1 cellular context compared by ENCODE assay signal in genomic region chr3:51748327-51748726, GRCh38.
TF ChIP-seq lines count a peak whose summit lies in the region.

No MANE protein-coding gene starts in this region.

TF ChIP-seq in GM23338, 12 proteins besides CTCF, POLR2A, EP300 and RAD21 (continued from another document):
- TF ChIP-seq, protein P1, sequence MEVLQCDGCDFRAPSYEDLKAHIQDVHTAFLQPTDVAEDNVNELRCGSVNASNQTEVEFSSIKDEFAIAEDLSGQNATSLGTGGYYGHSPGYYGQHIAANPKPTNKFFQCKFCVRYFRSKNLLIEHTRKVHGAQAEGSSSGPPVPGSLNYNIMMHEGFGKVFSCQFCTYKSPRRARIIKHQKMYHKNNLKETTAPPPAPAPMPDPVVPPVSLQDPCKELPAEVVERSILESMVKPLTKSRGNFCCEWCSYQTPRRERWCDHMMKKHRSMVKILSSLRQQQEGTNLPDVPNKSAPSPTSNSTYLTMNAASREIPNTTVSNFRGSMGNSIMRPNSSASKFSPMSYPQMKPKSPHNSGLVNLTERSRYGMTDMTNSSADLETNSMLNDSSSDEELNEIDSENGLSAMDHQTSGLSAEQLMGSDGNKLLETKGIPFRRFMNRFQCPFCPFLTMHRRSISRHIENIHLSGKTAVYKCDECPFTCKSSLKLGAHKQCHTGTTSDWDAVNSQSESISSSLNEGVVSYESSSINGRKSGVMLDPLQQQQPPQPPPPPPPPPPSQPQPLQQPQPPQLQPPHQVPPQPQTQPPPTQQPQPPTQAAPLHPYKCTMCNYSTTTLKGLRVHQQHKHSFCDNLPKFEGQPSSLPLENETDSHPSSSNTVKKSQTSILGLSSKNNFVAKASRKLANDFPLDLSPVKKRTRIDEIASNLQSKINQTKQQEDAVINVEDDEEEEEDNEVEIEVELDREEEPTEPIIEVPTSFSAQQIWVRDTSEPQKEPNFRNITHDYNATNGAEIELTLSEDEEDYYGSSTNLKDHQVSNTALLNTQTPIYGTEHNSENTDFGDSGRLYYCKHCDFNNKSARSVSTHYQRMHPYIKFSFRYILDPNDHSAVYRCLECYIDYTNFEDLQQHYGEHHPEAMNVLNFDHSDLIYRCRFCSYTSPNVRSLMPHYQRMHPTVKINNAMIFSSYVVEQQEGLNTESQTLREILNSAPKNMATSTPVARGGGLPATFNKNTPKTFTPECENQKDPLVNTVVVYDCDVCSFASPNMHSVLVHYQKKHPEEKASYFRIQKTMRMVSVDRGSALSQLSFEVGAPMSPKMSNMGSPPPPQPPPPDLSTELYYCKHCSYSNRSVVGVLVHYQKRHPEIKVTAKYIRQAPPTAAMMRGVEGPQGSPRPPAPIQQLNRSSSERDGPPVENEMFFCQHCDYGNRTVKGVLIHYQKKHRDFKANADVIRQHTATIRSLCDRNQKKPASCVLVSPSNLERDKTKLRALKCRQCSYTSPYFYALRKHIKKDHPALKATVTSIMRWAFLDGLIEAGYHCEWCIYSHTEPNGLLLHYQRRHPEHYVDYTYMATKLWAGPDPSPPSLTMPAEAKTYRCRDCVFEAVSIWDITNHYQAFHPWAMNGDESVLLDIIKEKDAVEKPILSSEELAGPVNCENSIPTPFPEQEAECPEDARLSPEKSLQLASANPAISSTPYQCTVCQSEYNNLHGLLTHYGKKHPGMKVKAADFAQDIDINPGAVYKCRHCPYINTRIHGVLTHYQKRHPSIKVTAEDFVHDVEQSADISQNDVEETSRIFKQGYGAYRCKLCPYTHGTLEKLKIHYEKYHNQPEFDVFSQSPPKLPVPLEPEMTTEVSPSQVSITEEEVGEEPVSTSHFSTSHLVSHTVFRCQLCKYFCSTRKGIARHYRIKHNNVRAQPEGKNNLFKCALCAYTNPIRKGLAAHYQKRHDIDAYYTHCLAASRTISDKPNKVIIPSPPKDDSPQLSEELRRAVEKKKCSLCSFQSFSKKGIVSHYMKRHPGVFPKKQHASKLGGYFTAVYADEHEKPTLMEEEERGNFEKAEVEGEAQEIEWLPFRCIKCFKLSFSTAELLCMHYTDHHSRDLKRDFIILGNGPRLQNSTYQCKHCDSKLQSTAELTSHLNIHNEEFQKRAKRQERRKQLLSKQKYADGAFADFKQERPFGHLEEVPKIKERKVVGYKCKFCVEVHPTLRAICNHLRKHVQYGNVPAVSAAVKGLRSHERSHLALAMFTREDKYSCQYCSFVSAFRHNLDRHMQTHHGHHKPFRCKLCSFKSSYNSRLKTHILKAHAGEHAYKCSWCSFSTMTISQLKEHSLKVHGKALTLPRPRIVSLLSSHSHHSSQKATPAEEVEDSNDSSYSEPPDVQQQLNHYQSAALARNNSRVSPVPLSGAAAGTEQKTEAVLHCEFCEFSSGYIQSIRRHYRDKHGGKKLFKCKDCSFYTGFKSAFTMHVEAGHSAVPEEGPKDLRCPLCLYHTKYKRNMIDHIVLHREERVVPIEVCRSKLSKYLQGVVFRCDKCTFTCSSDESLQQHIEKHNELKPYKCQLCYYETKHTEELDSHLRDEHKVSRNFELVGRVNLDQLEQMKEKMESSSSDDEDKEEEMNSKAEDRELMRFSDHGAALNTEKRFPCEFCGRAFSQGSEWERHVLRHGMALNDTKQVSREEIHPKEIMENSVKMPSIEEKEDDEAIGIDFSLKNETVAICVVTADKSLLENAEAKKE (CRISPR knock-in tag; IDR thresholded peaks at IDR 0.05): no peak
- TF ChIP-seq ZNF114 (CRISPR knock-in tag; IDR thresholded peaks at IDR 0.05) (no peak), EZH2 (IDR thresholded peaks at IDR 0.05; ENCODE audit: low read depth, unreplicated experiment) (no peak), POLR2AphosphoS5 (IDR thresholded peaks at IDR 0.05; ENCODE audit: low read depth) (no peak), EZH2phosphoT487 (IDR thresholded peaks at IDR 0.05; ENCODE audit: unreplicated experiment) (no peak), NANOG (IDR thresholded peaks at IDR 0.05; ENCODE audit: borderline replicate concordance) (no peak), ZNF331 (CRISPR knock-in tag; IDR thresholded peaks at IDR 0.05; ENCODE audit: low read depth) (no peak), STAT1 (IDR thresholded peaks at IDR 0.05; ENCODE audit: unreplicated experiment) (no peak), CREB1 (CRISPR knock-in tag; IDR thresholded peaks at IDR 0.05; ENCODE audit: low read depth) (no peak), REST (IDR thresholded peaks at IDR 0.05; ENCODE audit: unreplicated experiment) (no peak), JUNB (IDR thresholded peaks at IDR 0.05; ENCODE audit: unreplicated experiment) (no peak)
TF ChIP-seq in GM23338: peak in this region for 0.
